In genomic region chr4:89125901-89126435, GRCh38 we compare ENCODE assay signal across 3 cellular contexts.
TF ChIP-seq lines count a peak whose summit lies in the region.

No MANE protein-coding gene starts in this region.

TF ChIP-seq in HepG2, 621 proteins besides CTCF, POLR2A, EP300 and RAD21 (continues in another document):
- TF ChIP-seq E2F1 (CRISPR knock-in tag; IDR thresholded peaks at IDR 0.05) (no peak), RBAK (CRISPR knock-in tag; IDR thresholded peaks at IDR 0.05) (no peak), SIX1 (CRISPR knock-in tag; IDR thresholded peaks at IDR 0.05; ENCODE audit: borderline replicate concordance) (no peak), XBP1 (CRISPR knock-in tag; IDR thresholded peaks at IDR 0.05) (no peak), PHF5A (CRISPR knock-in tag; IDR thresholded peaks at IDR 0.05; ENCODE audit: low read depth, unreplicated experiment) (no peak), ZNF784 (CRISPR knock-in tag; IDR thresholded peaks at IDR 0.05; ENCODE audit: borderline replicate concordance) (no peak), EED (CRISPR knock-in tag; IDR thresholded peaks at IDR 0.05) (no peak), NFKB2 (CRISPR knock-in tag; IDR thresholded peaks at IDR 0.05; ENCODE audit: borderline replicate concordance) (no peak), MAFK (conservative IDR thresholded peaks at IDR 0.05 in 1 of 2, IDR thresholded peaks at IDR 0.05 in 1 of 2; ENCODE audit: low read length in 2 of 2) (peak; percentile 80 to 84), MAFF (IDR thresholded peaks at IDR 0.05; ENCODE audit: low read depth, low read length) (peak; percentile 79), PRDM10 (CRISPR knock-in tag; IDR thresholded peaks at IDR 0.05; ENCODE audit: low read depth) (no peak), NCOA2 (CRISPR knock-in tag; IDR thresholded peaks at IDR 0.05) (no peak)

TF ChIP-seq in IMR-90, 13 proteins besides CTCF, POLR2A, EP300 and RAD21:
- TF ChIP-seq MAFK (IDR thresholded peaks at IDR 0.05; ENCODE audit: low read depth, low read length) (peak; percentile 62), CHD1 (IDR thresholded peaks at IDR 0.05; ENCODE audit: low read depth, low read length) (no peak)

TF ChIP-seq in K562, 482 proteins besides CTCF, POLR2A, EP300 and RAD21:
- TF ChIP-seq TBP (optimal IDR thresholded peaks at IDR 0.05; ENCODE audit: low read depth, low read length) = no peak
- TF ChIP-seq E2F6 (IDR thresholded peaks at IDR 0.05; ENCODE audit: borderline replicate concordance in 1 of 2, extremely low read depth in 1 of 2, insufficient read depth in 1 of 2, insufficient read length in 1 of 2, low read depth in 1 of 2, low read length in 1 of 2, poor library complexity in 1 of 2, severe bottlenecking in 1 of 2) = no peak
- no peak for TF ChIP-seq CAMTA2 (CRISPR knock-in tag; conservative IDR thresholded peaks at IDR 0.05)
- no peak for TF ChIP-seq CREM (IDR thresholded peaks at IDR 0.05; ENCODE audit: low read depth)
- peak; percentile 49; the same call in 1 of the 2 replicates for TF ChIP-seq MAFF (IDR thresholded peaks at IDR 0.05; ENCODE audit: low read length)
- no peak for TF ChIP-seq KLF16 (IDR thresholded peaks at IDR 0.05)
- no peak for TF ChIP-seq NFYB (IDR thresholded peaks at IDR 0.05; ENCODE audit: extremely low read depth, insufficient read length)
- TF ChIP-seq MECOM (CRISPR knock-in tag; IDR thresholded peaks at IDR 0.05) = no peak
- TF ChIP-seq CGGBP1 (CRISPR knock-in tag; IDR thresholded peaks at IDR 0.05) = no peak
- no peak for TF ChIP-seq MEF2A (IDR thresholded peaks at IDR 0.05; ENCODE audit: control insufficient read depth, low read depth, low read length)
- no peak for TF ChIP-seq SUPT5H (IDR thresholded peaks at IDR 0.05)
- TF ChIP-seq NBN (IDR thresholded peaks at IDR 0.05; ENCODE audit: low read depth) = no peak
- TF ChIP-seq SMAD3 (CRISPR knock-in tag; conservative IDR thresholded peaks at IDR 0.05) = no peak
- TF ChIP-seq RBM22 (IDR thresholded peaks at IDR 0.05; ENCODE audit: low read depth, low read length, poor library complexity, severe bottlenecking) = no peak
- TF ChIP-seq ATF6 (CRISPR knock-in tag; IDR thresholded peaks at IDR 0.05) = no peak
- no peak for TF ChIP-seq ZNF655 (CRISPR knock-in tag; IDR thresholded peaks at IDR 0.05)
- peak; percentile 56 for TF ChIP-seq MAFG (tag; conservative IDR thresholded peaks at IDR 0.05)
- TF ChIP-seq C11orf30 (IDR thresholded peaks at IDR 0.05; ENCODE audit: low read depth) = peak; percentile 52; the same call in 1 of the 2 replicates
- TF ChIP-seq ZNF316 (IDR thresholded peaks at IDR 0.05) = peak; percentile 70
